19 cellular contexts compared by ENCODE assay signal in genomic region chr3:31358473-31359075, GRCh38.
DNase-seq lines count a peak whose midpoint lies in the region; ATAC-seq, FAIRE-seq and TF ChIP-seq lines count a peak whose summit lies in the region.
"Had no signal": no experiment of that assay in that cellular context is flagged by ENCODE, and none has a peak within 500 bp of the region (broad histone marks: within the 10 kb centered on the region; RNA-seq: fewer than 3 reads in every experiment).

No MANE protein-coding gene starts in this region.

- no peaks in the 10 kb centered on the region for H3K9me3 Mint-ChIP-seq in activated T-helper 17 cell treated with anti-CD3 and anti-CD28 coated beads, Interleukin-2, amount 50 U/mL, for 72 hours
- H3K9me3 Mint-ChIP-seq: CD4-positive, alpha-beta T cell; HFFc6 had no signal

- no peak for ATAC-seq in A549
- peak; percentile 51 for ATAC-seq in HG02852 (IDR thresholded peaks at IDR 0.05; ENCODE audit: unreplicated experiment)
- ATAC-seq in activated T-helper 17 cell treated with anti-CD3 and anti-CD28 coated beads, Interleukin-2, amount 50 U/mL, for 72 hours (replicated peaks) = peak; percentile 48
- ATAC-seq in body of pancreas = no peak

- H3K9me3 ChIP-seq in A549 = no peaks in the 10 kb centered on the region
- H3K9me3 ChIP-seq in body of pancreas = no peaks in the 10 kb centered on the region
- H3K9me3 ChIP-seq: SK-N-SH had no signal

- intact Hi-C loops in body of pancreas (cut with DNase I) = no loop called here

- H3K4me2 ChIP-seq in A549 = no peak overlapping the region
- H3K4me2 ChIP-seq: SK-N-SH had no signal

- TF ChIP-seq RAD21 in A549 (conservative IDR thresholded peaks at IDR 0.05 in 1 of 2, IDR thresholded peaks at IDR 0.05 in 1 of 2) = no peak

- H3K4me3 Mint-ChIP-seq in activated T-helper 17 cell treated with anti-CD3 and anti-CD28 coated beads, Interleukin-2, amount 50 U/mL, for 72 hours = no peak overlapping the region
- H3K4me3 Mint-ChIP-seq: CD4-positive, alpha-beta T cell; HFFc6; IgD-negative memory B cell had no signal

- H3K27ac ChIP-seq in A549 = no peak overlapping the region
- no peak overlapping the region for H3K27ac ChIP-seq in body of pancreas

- CTCF ChIA-PET in A549 (lab: Yijun Ruan, JAX) = no interaction called here

- no peaks in the 10 kb centered on the region for H3K27me3 ChIP-seq in body of pancreas

- TF ChIP-seq CTCF in A549 (IDR thresholded peaks at IDR 0.05) = no peak
- TF ChIP-seq CTCF in fibroblast of the aortic adventitia (IDR thresholded peaks at IDR 0.05; ENCODE audit: insufficient read depth, low read length) = no peak
- TF ChIP-seq CTCF in body of pancreas (IDR thresholded peaks at IDR 0.05) = no peak

- POLR2A ChIA-PET in A549 (lab: Yijun Ruan, JAX) = no interaction called here

- H3K27ac Mint-ChIP-seq in activated T-helper 17 cell treated with anti-CD3 and anti-CD28 coated beads, Interleukin-2, amount 50 U/mL, for 72 hours = no peak overlapping the region
- H3K27ac Mint-ChIP-seq: CD4-positive, alpha-beta T cell; HFFc6; IgD-negative memory B cell had no signal

- no peaks in the 10 kb centered on the region for H3K36me3 ChIP-seq in body of pancreas (replicated peaks in 1 of 2; ENCODE audit: insufficient read depth in 1 of 2, low read depth in 2 of 2)

- WGBS in A549 (ENCODE audit: missing lambda C conversion rate) = 89% methylated on average over 1 of the region's 1 CpG
- WGBS in body of pancreas, 2 donors = 81 to 90% methylated on average over 1 of the region's 1 CpG

- peak; percentile 49 for FAIRE-seq in A549 (lab: Jason Lieb, UNC)
- FAIRE-seq in GM12891 (lab: Jason Lieb, UNC) = no peak
- FAIRE-seq: A204.1, HTR-8/SVneo had no signal

- H3K4me3 ChIP-seq in A549 (no peak overlapping the region), fibroblast of the aortic adventitia (ENCODE audit: low read depth, low read length) (no peak overlapping the region), body of pancreas (no peak overlapping the region)

- no peaks in the 10 kb centered on the region for H3K27me3 Mint-ChIP-seq in activated T-helper 17 cell treated with anti-CD3 and anti-CD28 coated beads, Interleukin-2, amount 50 U/mL, for 72 hours
- H3K27me3 Mint-ChIP-seq: CD4-positive, alpha-beta T cell; IgD-negative memory B cell had no signal

- H3K4me1 Mint-ChIP-seq in activated T-helper 17 cell treated with anti-CD3 and anti-CD28 coated beads, Interleukin-2, amount 50 U/mL, for 72 hours = peaks cover 18% of the 10 kb centered on the region
- H3K4me1 Mint-ChIP-seq: IgD-negative memory B cell had no signal

- DNase-seq in A549 (ENCODE audit: low read depth in 1 of 2, low spot score in 1 of 2) (no peak), fibroblast of the aortic adventitia (ENCODE audit: low read depth) (peak; percentile 49), HuH-7.5 (ENCODE audit: low spot score) (no peak), GM12891 (ENCODE audit: insufficient read length, low spot score) (no peak), body of pancreas (no peak)
- DNase-seq: CD4-positive, alpha-beta T cell; H7; HFFc6; NCI-H1105; NCI-H2081; NCI-H510A treated with DMSO at 0.1 percent for 48 hours; NCI-H774; SHP77; SK-N-SH had no signal

- no peak for TF ChIP-seq POLR2A in A549 (IDR thresholded peaks at IDR 0.05; ENCODE audit: low read length)
- TF ChIP-seq POLR2A in GM12891 (IDR thresholded peaks at IDR 0.05; ENCODE audit: low read depth, low read length) = no peak
- no peak for TF ChIP-seq POLR2A in body of pancreas (IDR thresholded peaks at IDR 0.05)

- H3K4me1 ChIP-seq in A549 = peaks cover 11% of the 10 kb centered on the region; the same call in 2 of the 3 replicates
- H3K4me1 ChIP-seq in body of pancreas = no peaks in the 10 kb centered on the region

- TF ChIP-seq EP300 in A549 (IDR thresholded peaks at IDR 0.05) = no peak

- H3K36me3 Mint-ChIP-seq in activated T-helper 17 cell treated with anti-CD3 and anti-CD28 coated beads, Interleukin-2, amount 50 U/mL, for 72 hours (ENCODE audit: low read depth) = no peaks in the 10 kb centered on the region

TF ChIP-seq in A549, 52 proteins besides CTCF, POLR2A, EP300 and RAD21:
- no peak for TF ChIP-seq ZFP36 (IDR thresholded peaks at IDR 0.05; ENCODE audit: borderline replicate concordance, partially characterized antibody)
- no peak for TF ChIP-seq USF2 (IDR thresholded peaks at IDR 0.05)
- no peak for TF ChIP-seq ZNF302 (CRISPR knock-in tag; IDR thresholded peaks at IDR 0.05)
- no peak for TF ChIP-seq HOXB13 (CRISPR knock-in tag; IDR thresholded peaks at IDR 0.05; ENCODE audit: low read depth)
- TF ChIP-seq CBX2 (IDR thresholded peaks at IDR 0.05; ENCODE audit: borderline replicate concordance, low read depth) = no peak
- TF ChIP-seq MAX (IDR thresholded peaks at IDR 0.05) = no peak
- no peak for TF ChIP-seq RCOR1 (IDR thresholded peaks at IDR 0.05; ENCODE audit: low read depth, low read length)
- TF ChIP-seq BHLHE40 (IDR thresholded peaks at IDR 0.05; ENCODE audit: low read depth, low read length) = no peak
TF ChIP-seq in A549: peak in this region for 0.

TF ChIP-seq in GM12891, 5 proteins besides CTCF, POLR2A, EP300 and RAD21:
- no peak for TF ChIP-seq PAX5 (IDR thresholded peaks at IDR 0.05; ENCODE audit: insufficient read depth, low read length, severe bottlenecking)
- no peak for TF ChIP-seq POLR2AphosphoS5 (IDR thresholded peaks at IDR 0.05; ENCODE audit: low read depth, low read length)
- no peak for TF ChIP-seq POU2F2 (IDR thresholded peaks at IDR 0.05; ENCODE audit: low read depth, low read length)
- TF ChIP-seq SPI1 (IDR thresholded peaks at IDR 0.05; ENCODE audit: low read depth, low read length) = no peak
- TF ChIP-seq TAF1 (IDR thresholded peaks at IDR 0.05; ENCODE audit: low read depth, low read length) = no peak

Comparison
In these comparisons a context has a peak if more than half of its experiments do, and no peak if none do; other contexts are left out.
1. ATAC-seq: peak in HG02852 (single experiment) and activated T-helper 17 cell treated with anti-CD3 and anti-CD28 coated beads, Interleukin-2, amount 50 U/mL, for 72 hours (single experiment); none in A549 (0 of 2) and body of pancreas (single experiment).